Comparison of ENCODE assay signal across 15 cellular contexts in genomic region chr2:160253440-160254296, GRCh38. TPM values are rescaled to one million over a fixed set of nuclear protein-coding genes. Genes with fewer than 3 reads are reported as not detected.
DNase-seq lines count a peak whose midpoint lies in the region; ATAC-seq and TF ChIP-seq lines count a peak whose summit lies in the region.
"Had no signal": no experiment of that assay in that cellular context is flagged by ENCODE, and none has a peak within 500 bp of the region (broad histone marks: within the 10 kb centered on the region; RNA-seq: fewer than 3 reads in every experiment).

No MANE protein-coding gene starts in this region.

- H3K9me3 ChIP-seq in SJCRH30 (replicated peaks) (no peaks in the 10 kb centered on the region), heart left ventricle (no peaks in the 10 kb centered on the region), trophoblast cell (ENCODE audit: insufficient read depth, low read depth, low read length) (no peaks in the 10 kb centered on the region)

- H4K12ac ChIP-seq in trophoblast cell (ENCODE audit: low read depth, low read length) = no peak overlapping the region

- H3K4me3 ChIP-seq in SJCRH30 = peak overlapping the region; percentile 42
- peak overlapping the region in 3 of 12 donors; percentile 2 to 19 (median 10) for H3K4me3 ChIP-seq in heart left ventricle
- no peak overlapping the region for H3K4me3 ChIP-seq in trophoblast cell (ENCODE audit: low read depth, low read length)

- no peak overlapping the region for H3K4ac ChIP-seq in trophoblast cell (ENCODE audit: low read depth, low read length)

- H2AFZ ChIP-seq in trophoblast cell (ENCODE audit: insufficient read depth, low read length, poor library complexity) = no peak overlapping the region

- no peak overlapping the region for H3K23ac ChIP-seq in trophoblast cell (ENCODE audit: low read length)

- intact Hi-C loops in heart left ventricle (cut with DNase I) = loop anchor here in 7 of 10 donors (2.0 to 10.0 kb wide), 7 partner anchors 15 to 741 kb away; no protein-coding TSS in a partner anchor

- H4K91ac ChIP-seq in trophoblast cell (ENCODE audit: low read depth, low read length) = peak overlapping the region; percentile 45

- CTCF ChIA-PET in activated CD8-positive, alpha-beta T cell treated with anti-CD3 and anti-CD28 coated beads, Interleukin-2, amount 10 ng/mL, durations not matched to agents 7 days and 5 days (lab: Charles Lee) = interaction anchor here (0.6 to 2.6 kb wide), 4 partner anchors 10 to 766 kb away, joined by 3 to 11 read pairs (median 4); no protein-coding TSS in a partner anchor

- H3K79me2 ChIP-seq in trophoblast cell (ENCODE audit: control insufficient read depth, insufficient read depth, low read length, poor library complexity) = peaks cover 2% of the 10 kb centered on the region

- no peak overlapping the region for H3K27ac Mint-ChIP-seq in activated CD8-positive, alpha-beta T cell treated with anti-CD3 and anti-CD28 coated beads, Interleukin-2, amount 10 ng/mL, durations not matched to agents 7 days and 5 days
- H3K27ac Mint-ChIP-seq: CD4-positive, alpha-beta memory T cell; IgD-negative memory B cell; memory B cell had no signal

- WGBS in heart left ventricle, 4 donors = 45 to 53% (median 50%) methylated on average over 9 of the region's 9 CpGs
- no CpG with 5 or more reads among the region's 9 CpGs for WGBS in trophoblast cell (ENCODE audit: extremely low coverage, insufficient coverage, insufficient read length)

- H3K27ac ChIP-seq in SJCRH30 (peak overlapping the region; percentile 79), heart left ventricle (peak overlapping the region in 10 of 12 donors; percentile 21 to 78 (median 52)), trophoblast cell (ENCODE audit: low read depth, low read length) (peak overlapping the region; percentile 87)

- H3K9me3 Mint-ChIP-seq in activated CD8-positive, alpha-beta T cell treated with anti-CD3 and anti-CD28 coated beads, Interleukin-2, amount 10 ng/mL, durations not matched to agents 7 days and 5 days (ENCODE audit: insufficient read depth) = no peaks in the 10 kb centered on the region
- H3K9me3 Mint-ChIP-seq: IgD-negative memory B cell, memory B cell had no signal

- peak; percentile 43 for DNase-seq in EL
- peak; percentile 40 to 76 for DNase-seq in SJCRH30
- no peak for DNase-seq in heart left ventricle
- no peak for DNase-seq in trophoblast cell
- DNase-seq in activated CD8-positive, alpha-beta T cell treated with anti-CD3 and anti-CD28 coated beads, Interleukin-2, amount 10 ng/mL, durations not matched to agents 7 days and 5 days = no peak
- no peak for DNase-seq in 8988T
- DNase-seq in activated T-cell treated with anti-CD3 and anti-CD28 coated beads, Interleukin-2, amount 50 U/mL, for 1 hour = no peak
- no peak for DNase-seq in NCI-H510A treated with DMSO at 0.1 percent for 48 hours (lab: John Stamatoyannopoulos, UW)
- DNase-seq: amygdala; CD4-positive, alpha-beta memory T cell; NCI-H1436; NCI-H748 treated with DMSO at 0.1 percent for 48 hours had no signal

- H3K9ac ChIP-seq in trophoblast cell (ENCODE audit: low read length) = no peak overlapping the region

- no peak for TF ChIP-seq CTCF in heart left ventricle (IDR thresholded peaks at IDR 0.05)

- no peaks in the 10 kb centered on the region for H3K36me3 Mint-ChIP-seq in activated CD8-positive, alpha-beta T cell treated with anti-CD3 and anti-CD28 coated beads, Interleukin-2, amount 10 ng/mL, durations not matched to agents 7 days and 5 days (ENCODE audit: low read depth)
- H3K36me3 Mint-ChIP-seq: CD4-positive, alpha-beta memory T cell; IgD-negative memory B cell; memory B cell had no signal

- no peak overlapping the region for H3K18ac ChIP-seq in trophoblast cell (ENCODE audit: low read length)

- H3K27me3 ChIP-seq in SJCRH30 (no peaks in the 10 kb centered on the region), heart left ventricle (no peaks in the 10 kb centered on the region), trophoblast cell (ENCODE audit: insufficient read depth, low read length) (no peaks in the 10 kb centered on the region)

- H3K27me3 Mint-ChIP-seq in activated CD8-positive, alpha-beta T cell treated with anti-CD3 and anti-CD28 coated beads, Interleukin-2, amount 10 ng/mL, durations not matched to agents 7 days and 5 days (ENCODE audit: low read depth) = peaks cover 18% of the 10 kb centered on the region
- H3K27me3 Mint-ChIP-seq: CD4-positive, alpha-beta memory T cell; IgD-negative memory B cell had no signal

- no peak overlapping the region for H2BK12ac ChIP-seq in trophoblast cell (ENCODE audit: low read length)

- peak overlapping the region; percentile 43 for H2BK120ac ChIP-seq in trophoblast cell (ENCODE audit: insufficient read depth, low read length, poor library complexity)

- peaks cover 36% of the 10 kb centered on the region for H3K79me1 ChIP-seq in trophoblast cell (ENCODE audit: low read length)

- H4K8ac ChIP-seq in trophoblast cell (ENCODE audit: low read depth, low read length) = no peak overlapping the region

- no peak overlapping the region for H3K4me3 Mint-ChIP-seq in activated CD8-positive, alpha-beta T cell treated with anti-CD3 and anti-CD28 coated beads, Interleukin-2, amount 10 ng/mL, durations not matched to agents 7 days and 5 days
- H3K4me3 Mint-ChIP-seq: CD4-positive, alpha-beta memory T cell; IgD-negative memory B cell; memory B cell had no signal

- H3K4me1 ChIP-seq in SJCRH30 (peaks cover 45% of the 10 kb centered on the region), heart left ventricle (peaks cover 0 to 29% (median 8%) of the 10 kb centered on the region in 12 donors), trophoblast cell (ENCODE audit: control insufficient read depth in 1 of 2, insufficient read depth in 2 of 2, low read length in 2 of 2) (peaks cover 4 to 20% of the 10 kb centered on the region in 2 experiments)

- H2BK5ac ChIP-seq in trophoblast cell (ENCODE audit: low read depth, low read length, poor library complexity) = peak overlapping the region; percentile 57

- ATAC-seq in heart left ventricle = peak; percentile 50 to 58 (median 53)
- ATAC-seq in activated CD8-positive, alpha-beta T cell treated with anti-CD3 and anti-CD28 coated beads, Interleukin-2, amount 10 ng/mL, durations not matched to agents 7 days and 5 days = no peak

- H3K4me2 ChIP-seq in trophoblast cell (ENCODE audit: low read length) = no peak overlapping the region

- H3K36me3 ChIP-seq in SJCRH30 (no peaks in the 10 kb centered on the region), heart left ventricle (no peaks in the 10 kb centered on the region), trophoblast cell (ENCODE audit: control insufficient read depth in 1 of 2, insufficient read depth in 2 of 2, low read length in 2 of 2) (no peaks in the 10 kb centered on the region)

- no peaks in the 10 kb centered on the region for H3K4me1 Mint-ChIP-seq in activated CD8-positive, alpha-beta T cell treated with anti-CD3 and anti-CD28 coated beads, Interleukin-2, amount 10 ng/mL, durations not matched to agents 7 days and 5 days (ENCODE audit: low read depth)

- H3K14ac ChIP-seq in trophoblast cell (ENCODE audit: low read length) = no peak overlapping the region

- no peak overlapping the region for H2AK5ac ChIP-seq in trophoblast cell (ENCODE audit: low read length)

- POLR2A ChIA-PET in activated CD8-positive, alpha-beta T cell treated with anti-CD3 and anti-CD28 coated beads, Interleukin-2, amount 10 ng/mL, durations not matched to agents 7 days and 5 days (lab: Charles Lee) = no interaction called here

- TF ChIP-seq POLR2A in heart left ventricle (IDR thresholded peaks at IDR 0.05) = no peak

RNA-seq across cellular contexts. Expression of gene ITGB6, which starts 53.6 kb away (rescaled TPM):
- 3.7 and 3.8 TPM in 2 replicates for total RNA-seq in SJCRH30 (2014; rRNA removed; shearing (Covaris generic))
- 1 to 10 TPM in 4 of 9 donors, under 1 TPM in 5; 0.36 to 4.2 (median 0.96) TPM for total RNA-seq in heart left ventricle
- polyA plus RNA-seq in heart left ventricle = under 1 TPM; 0.27 to 0.28 TPM
- 100 and 101 TPM in 2 replicates for polyA plus RNA-seq in trophoblast cell (2013)
- not detected for total RNA-seq in activated CD8-positive, alpha-beta T cell treated with anti-CD3 and anti-CD28 coated beads, Interleukin-2, amount 10 ng/mL, durations not matched to agents 7 days and 5 days
- total RNA-seq: CD4-positive, alpha-beta memory T cell; posterior vena cava had no signal
- polyA plus RNA-seq: CD4-positive, alpha-beta memory T cell; IgD-negative memory B cell had no signal

Comparison
In these comparisons a context has a peak if more than half of its experiments do, and no peak if none do; other contexts are left out.
1. DNase-seq: peak in EL (single experiment) and SJCRH30 (2 of 2); none in heart left ventricle (0 of 5), trophoblast cell (0 of 2), activated CD8-positive, alpha-beta T cell treated with anti-CD3 and anti-CD28 coated beads, Interleukin-2, amount 10 ng/mL, durations not matched to agents 7 days and 5 days (single experiment), 8988T (single experiment), activated T-cell treated with anti-CD3 and anti-CD28 coated beads, Interleukin-2, amount 50 U/mL, for 1 hour (single experiment) and NCI-H510A treated with DMSO at 0.1 percent for 48 hours (single experiment).
2. Peak in every context shown above with its lines, with median percentiles within 50 percentile points of each other: H3K27ac ChIP-seq.